Comparison of ENCODE assay signal across 19 cellular contexts in the genomic region with DNA sequence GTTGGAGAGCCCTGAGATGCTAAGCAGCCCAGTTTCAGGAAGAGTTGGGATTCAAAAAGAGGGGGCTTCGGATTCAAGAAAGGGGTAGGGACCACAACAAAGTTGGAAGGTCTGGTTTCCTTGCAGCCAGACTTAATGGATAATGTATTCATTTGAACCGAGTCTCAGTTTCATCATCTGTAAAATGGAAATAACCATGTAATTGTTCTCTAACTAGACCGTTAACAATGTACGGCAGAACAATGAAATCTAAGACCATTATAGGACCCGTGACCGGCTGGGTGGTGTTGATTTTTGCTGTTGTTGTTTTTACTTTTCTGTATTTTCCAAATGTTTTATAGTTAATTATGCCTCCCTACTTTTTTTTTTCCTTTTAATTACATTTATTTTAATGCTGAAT.
"Had no signal": no experiment of that assay in that cellular context is flagged by ENCODE, and none has a peak within 500 bp of the region (broad histone marks: within the 10 kb centered on the region; RNA-seq: fewer than 3 reads in every experiment).

No MANE protein-coding gene starts in this region.

- H3K27me3 Mint-ChIP-seq: activated CD8-positive, alpha-beta T cell treated with anti-CD3 and anti-CD28 coated beads for 36 hours had no signal

- H3K4me3 ChIP-seq: dorsolateral prefrontal cortex, tibial nerve, uterus had no signal

- H3K36me3 ChIP-seq: tibial nerve, uterus had no signal

- H3K27me3 ChIP-seq: dorsolateral prefrontal cortex, tibial nerve, uterus had no signal

- DNase-seq: activated CD8-positive, alpha-beta T cell treated with anti-CD3 and anti-CD28 coated beads for 36 hours; activated effector memory CD4-positive, alpha-beta T cell treated with Interleukin-2 at 50 U/mL for 16 hours; activated T-cell treated with anti-CD3 and anti-CD28 coated beads, Interleukin-2, amount 50 U/mL, for 4 hours; amniotic stem cell; caudate nucleus; dorsolateral prefrontal cortex; endodermal cell; foreskin fibroblast; left cardiac atrium; mesenchymal stem cell; naive thymus-derived CD4-positive, alpha-beta T cell; nucleus accumbens; stimulated activated CD4-positive, alpha-beta T cell treated with anti-CD3 and anti-CD28 coated beads, Interleukin-2, amount 100 ng/mL, for 24 hours; stimulated activated naive CD8-positive, alpha-beta T cell treated with anti-CD3 and anti-CD28 coated beads, Interleukin-15, Interleukin-2, amounts not matched to agents 100 U/mL and 50 U/mL, for 24 hours; substantia nigra; uterus had no signal

- H3K4me3 Mint-ChIP-seq: activated T-cell treated with anti-CD3 and anti-CD28 coated beads, Interleukin-2, amount 50 U/mL, for 4 hours had no signal

- H3K27ac ChIP-seq: tibial nerve, uterus had no signal

- FAIRE-seq: colon had no signal

- H3K36me3 Mint-ChIP-seq: naive thymus-derived CD4-positive, alpha-beta T cell had no signal

- H3K9me3 Mint-ChIP-seq: activated CD8-positive, alpha-beta T cell treated with anti-CD3 and anti-CD28 coated beads for 36 hours; activated naive CD4-positive, alpha-beta T cell treated with anti-CD3 and anti-CD28 coated beads, Interleukin-2, amount 50 U/mL, for 72 hours; activated T-cell treated with anti-CD3 and anti-CD28 coated beads, Interleukin-2, amount 50 U/mL, for 4 hours; naive thymus-derived CD4-positive, alpha-beta T cell had no signal

- H3K9me3 ChIP-seq: tibial nerve, uterus had no signal

- ATAC-seq: activated CD8-positive, alpha-beta T cell treated with anti-CD3 and anti-CD28 coated beads for 36 hours; activated naive CD4-positive, alpha-beta T cell treated with anti-CD3 and anti-CD28 coated beads, Interleukin-2, amount 50 U/mL, for 72 hours; activated T-cell treated with anti-CD3 and anti-CD28 coated beads, Interleukin-2, amount 50 U/mL, for 4 hours; left cardiac atrium; naive thymus-derived CD4-positive, alpha-beta T cell; stimulated activated naive CD8-positive, alpha-beta T cell treated with anti-CD3 and anti-CD28 coated beads, Interleukin-15, Interleukin-2, amounts not matched to agents 100 U/mL and 50 U/mL, for 24 hours had no signal

- H3K4me1 ChIP-seq: uterus had no signal
